1 cellular context compared by ENCODE assay signal in the genomic region with DNA sequence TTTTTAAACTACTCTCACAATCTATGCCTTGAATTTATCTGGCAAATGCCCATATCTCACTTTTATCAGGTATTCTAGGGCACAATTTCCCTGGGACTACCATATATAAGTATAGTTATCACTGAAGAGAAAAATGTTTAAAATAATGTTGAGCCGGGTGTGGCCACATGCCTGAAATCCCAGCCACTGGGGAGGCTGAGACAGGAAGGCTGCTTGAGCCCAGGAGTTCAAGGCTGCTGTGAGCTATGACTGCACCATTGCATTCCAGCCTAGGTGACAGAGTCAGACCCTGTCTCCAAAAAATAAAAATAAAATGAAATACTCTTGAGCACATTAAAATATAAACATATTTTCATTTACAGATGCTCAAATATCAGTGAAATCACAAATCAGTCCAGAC.
TF ChIP-seq lines count a peak whose summit lies in the region.

No MANE protein-coding gene starts in this region.

TF ChIP-seq in IMR-90, 13 proteins besides CTCF, POLR2A, EP300 and RAD21:
- TF ChIP-seq CHD1 (IDR thresholded peaks at IDR 0.05; ENCODE audit: low read depth, low read length) (no peak), SMC3 (IDR thresholded peaks at IDR 0.05; ENCODE audit: low read depth, low read length) (no peak), MAZ (IDR thresholded peaks at IDR 0.05; ENCODE audit: borderline replicate concordance, low read depth, low read length) (no peak), CEBPB (IDR thresholded peaks at IDR 0.05; ENCODE audit: low read depth, low read length) (no peak)
- TF ChIP-seq, protein P1, sequence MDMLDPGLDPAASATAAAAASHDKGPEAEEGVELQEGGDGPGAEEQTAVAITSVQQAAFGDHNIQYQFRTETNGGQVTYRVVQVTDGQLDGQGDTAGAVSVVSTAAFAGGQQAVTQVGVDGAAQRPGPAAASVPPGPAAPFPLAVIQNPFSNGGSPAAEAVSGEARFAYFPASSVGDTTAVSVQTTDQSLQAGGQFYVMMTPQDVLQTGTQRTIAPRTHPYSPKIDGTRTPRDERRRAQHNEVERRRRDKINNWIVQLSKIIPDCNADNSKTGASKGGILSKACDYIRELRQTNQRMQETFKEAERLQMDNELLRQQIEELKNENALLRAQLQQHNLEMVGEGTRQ (IDR thresholded peaks at IDR 0.05; ENCODE audit: low read depth, low read length): no peak
